ENCODE assay signal across 8 cellular contexts in the genomic region with DNA sequence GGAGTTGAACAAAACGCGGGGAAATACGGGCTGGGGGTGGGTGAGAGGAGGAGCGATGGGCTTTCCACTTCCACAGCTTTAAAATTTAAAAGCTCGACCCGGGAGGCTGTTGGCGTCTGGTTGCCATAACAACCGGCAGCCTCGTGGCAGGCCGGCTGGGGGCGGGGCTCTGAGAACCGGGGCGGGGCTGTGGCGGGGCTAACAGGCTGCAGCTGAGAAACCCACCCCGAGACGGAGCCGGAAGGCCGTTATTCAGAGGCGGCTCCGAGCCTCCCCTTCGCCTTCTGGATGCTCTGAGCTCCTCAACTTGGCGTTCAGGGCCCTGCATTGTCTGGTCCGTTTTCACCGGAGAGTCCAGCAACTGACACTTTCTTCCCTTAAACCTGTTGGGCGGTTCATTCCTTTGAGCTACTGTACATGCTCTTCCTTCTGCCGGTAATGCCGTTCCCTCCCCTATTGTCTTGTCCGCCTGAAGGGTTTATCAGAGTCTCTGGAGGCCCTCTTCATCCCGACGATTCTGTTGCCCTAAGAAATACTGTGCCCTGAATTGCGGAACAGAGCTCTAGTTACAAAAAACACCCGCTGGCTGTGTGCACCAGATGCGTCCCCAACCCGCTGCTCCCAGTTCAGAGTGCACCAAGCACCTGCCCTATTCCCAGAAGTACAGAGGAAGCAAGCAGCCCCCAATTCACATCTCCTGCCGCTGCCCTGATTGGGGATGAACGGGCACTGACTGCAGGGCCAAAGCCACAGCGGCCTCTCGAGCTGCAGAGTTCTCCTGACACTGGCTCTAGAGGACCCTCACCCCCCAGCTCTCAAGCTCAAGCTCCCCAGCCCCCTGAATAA. TPM values are rescaled to one million over a fixed set of nuclear protein-coding genes. Genes with fewer than 3 reads are reported as not detected.
DNase-seq lines count a peak whose midpoint lies in the region; ATAC-seq and TF ChIP-seq lines count a peak whose summit lies in the region.

No MANE protein-coding gene starts in this region.

- H3K9me3 ChIP-seq in NT2/D1 (ENCODE audit: insufficient read depth, low read length) (no peaks in the 10 kb centered on the region), mucosa of rectum (ENCODE audit: control insufficient read depth in 2 of 2, low read length in 2 of 2) (no peaks in the 10 kb centered on the region)

- H3K9ac ChIP-seq in NT2/D1 (ENCODE audit: insufficient read length, low read depth) (peak overlapping the region; percentile 96), mucosa of rectum (ENCODE audit: low read depth in 1 of 2, low read length in 2 of 2) (peak overlapping the region; percentile 34 to 60)

- TF ChIP-seq CTCF in epithelial cell of proximal tubule (conservative IDR thresholded peaks at IDR 0.05; ENCODE audit: low read depth, low read length): no peak

- DNase-seq in COLO829 (ENCODE audit: low spot score) (peak; percentile 81), HK-2 (ENCODE audit: unreplicated experiment) (peak; percentile 76), NT2/D1 (ENCODE audit: low read depth, low spot score) (peak; percentile 76), activated T-cell treated with anti-CD3 and anti-CD28 coated beads for 24 hours (ENCODE audit: low read depth) (peak; percentile 90), epithelial cell of proximal tubule (ENCODE audit: low read depth) (no peak)
- DNase-seq in stimulated activated CD8-positive, alpha-beta memory T cell treated with anti-CD3 and anti-CD28 coated beads, Interleukin-4, amount 100 ng/mL, for 24 hours (ENCODE audit: low read depth): peak; percentile 94

- H3K4me3 ChIP-seq in NT2/D1 (ENCODE audit: insufficient read length, low read depth): peak overlapping the region; percentile 93
- peak overlapping the region; percentile 100 for H3K4me3 ChIP-seq in epithelial cell of proximal tubule (ENCODE audit: low read depth, low read length)
- peak overlapping the region; percentile 81 to 88 for H3K4me3 ChIP-seq in mucosa of rectum (ENCODE audit: low read length in 2 of 2)

- H3K27ac ChIP-seq in mucosa of rectum (ENCODE audit: low read depth in 2 of 2, low read length in 2 of 2): peak overlapping the region; percentile 81 to 83

- H3K36me3 ChIP-seq in NT2/D1 (ENCODE audit: insufficient read depth, insufficient read length, low read length) (peaks cover 22% of the 10 kb centered on the region), mucosa of rectum (ENCODE audit: control insufficient read depth in 2 of 2, insufficient read depth in 2 of 2, low read length in 2 of 2) (peaks cover 4 to 12% of the 10 kb centered on the region in 2 donors)

- peak; percentile 63 for ATAC-seq in GM19455 (IDR thresholded peaks at IDR 0.05; ENCODE audit: unreplicated experiment)

- H3K4me1 ChIP-seq in NT2/D1 (ENCODE audit: insufficient read depth, insufficient read length): peaks cover 6% of the 10 kb centered on the region
- H3K4me1 ChIP-seq in mucosa of rectum (ENCODE audit: control insufficient read depth in 2 of 2, insufficient read depth in 2 of 2, low read length in 2 of 2): peaks cover 6 to 9% of the 10 kb centered on the region in 2 donors

- H3K27me3 ChIP-seq in NT2/D1 (ENCODE audit: insufficient read depth, insufficient read length) (no peaks in the 10 kb centered on the region), mucosa of rectum (ENCODE audit: control insufficient read depth in 2 of 2, insufficient read depth in 2 of 2, low read length in 2 of 2) (no peaks in the 10 kb centered on the region)

RNA-seq across cellular contexts. Expression of a gene that starts 0.6 kb away (rescaled TPM):
- total RNA-seq in epithelial cell of proximal tubule: 2.0 TPM in 1 of 2 replicates, not detected in the other

RNA-seq across cellular contexts. Expression of a gene that starts 0.9 kb away (rescaled TPM):
- 13.7 and 22.4 TPM in 2 replicates for total RNA-seq in epithelial cell of proximal tubule

RNA-seq across cellular contexts. Expression of a gene that starts 32.0 kb away (rescaled TPM):
- 6.9 and 7.6 TPM in 2 replicates for total RNA-seq in epithelial cell of proximal tubule

RNA-seq across cellular contexts. Expression of a gene that starts 41.6 kb away (rescaled TPM):
- 23.8 and 37.4 TPM in 2 replicates for total RNA-seq in epithelial cell of proximal tubule

RNA-seq across cellular contexts. Expression of a gene that starts 53.2 kb away (rescaled TPM):
- not detected in 2 replicates for total RNA-seq in epithelial cell of proximal tubule
